9 cellular contexts compared by ENCODE assay signal in genomic region chr17:4497101-4497824, GRCh38. TPM values are rescaled to one million over a fixed set of nuclear protein-coding genes. Genes with fewer than 3 reads are reported as not detected.
DNase-seq lines count a peak whose midpoint lies in the region; ATAC-seq, FAIRE-seq and TF ChIP-seq lines count a peak whose summit lies in the region.
"Had no signal": no experiment of that assay in that cellular context is flagged by ENCODE, and none has a peak within 500 bp of the region (broad histone marks: within the 10 kb centered on the region; RNA-seq: fewer than 3 reads in every experiment).

No MANE protein-coding gene starts in this region.

- intact Hi-C loops in Calu3 (cut with micrococcal nuclease; ENCODE audit: unreplicated experiment) (loop anchor here (5.0 kb wide), 1 partner anchor 75 kb away; no protein-coding TSS in a partner anchor), GM12878 (cut with micrococcal nuclease; ENCODE audit: unreplicated experiment) (no loop called here)
- intact Hi-C loops in naive thymus-derived CD4-positive, alpha-beta T cell (cut with micrococcal nuclease), result loop anchor here in 1 of 2 donors (10.0 kb wide), 1 partner anchor 128 kb away; no protein-coding TSS in a partner anchor

- H3K79me2 ChIP-seq in Karpas-422 (ENCODE audit: low read length) (no peaks in the 10 kb centered on the region), GM12878 (ENCODE audit: control insufficient read depth, insufficient read depth, low read length) (no peaks in the 10 kb centered on the region)

- H3K36me3 Mint-ChIP-seq in Calu3 (ENCODE audit: insufficient read depth, unreplicated experiment), result peaks cover 50% of the 10 kb centered on the region
- H3K36me3 Mint-ChIP-seq in naive thymus-derived CD4-positive, alpha-beta T cell, result no peaks in the 10 kb centered on the region

- in situ Hi-C loops in GM12878 (cut with MboI), result no loop called here

- H3K4me1 Mint-ChIP-seq in Calu3 (ENCODE audit: low read depth, unreplicated experiment), result peaks cover 48% of the 10 kb centered on the region
- H3K4me1 Mint-ChIP-seq in naive thymus-derived CD4-positive, alpha-beta T cell, result peaks cover 18 to 29% (median 23%) of the 10 kb centered on the region in 7 donors

- H3K36me3 ChIP-seq in Karpas-422 (ENCODE audit: insufficient read depth, low read length), result no peaks in the 10 kb centered on the region
- no peaks in the 10 kb centered on the region for H3K36me3 ChIP-seq in GM12878 (ENCODE audit: control insufficient read depth in 2 of 2, insufficient read depth in 2 of 2, low read length in 1 of 2)
- no peaks in the 10 kb centered on the region for H3K36me3 ChIP-seq in naive thymus-derived CD4-positive, alpha-beta T cell (ENCODE audit: control insufficient read depth in 2 of 3, insufficient read depth in 3 of 3, low read length in 3 of 3)
- H3K36me3 ChIP-seq: lower lobe of right lung had no signal

- TF ChIP-seq POLR2A in GM12878 (IDR thresholded peaks at IDR 0.05; ENCODE audit: low read depth, low read length), result no peak

- H3K9ac ChIP-seq in Karpas-422 (ENCODE audit: low read length), result no peak overlapping the region
- no peak overlapping the region for H3K9ac ChIP-seq in GM12878 (ENCODE audit: control insufficient read depth, insufficient read depth, low read length)

- no peak for TF ChIP-seq RAD21 in GM12878 (IDR thresholded peaks at IDR 0.05; ENCODE audit: insufficient read depth, low read depth, low read length)

- no peak for TF ChIP-seq EP300 in GM12878 (IDR thresholded peaks at IDR 0.05; ENCODE audit: borderline replicate concordance in 1 of 2, control insufficient read depth in 1 of 2, low read depth in 2 of 2, low read length in 2 of 2)

- under 1% methylated on average over 23 of the region's 23 CpGs for WGBS in GM12878 (ENCODE audit: insufficient coverage, insufficient replicate concordance, low lambda C conversion rate, missing lambda C conversion rate)

- BruUV-seq in Calu3 (replicated peaks; lab: Mats Ljungman, UMichigan) (no TSS peak), GM12878 (replicated peaks; lab: Mats Ljungman, UMichigan) (no TSS peak)

- H3K27me3 ChIP-seq in Karpas-422 (ENCODE audit: low read length) (no peaks in the 10 kb centered on the region), GM12878 (replicated peaks in 1 of 2; ENCODE audit: control insufficient read depth in 2 of 2, insufficient read depth in 2 of 2, low read length in 1 of 2) (peaks cover 8 to 16% of the 10 kb centered on the region in 2 experiments)
- H3K27me3 ChIP-seq in naive thymus-derived CD4-positive, alpha-beta T cell (ENCODE audit: control insufficient read depth in 2 of 2, insufficient read depth in 2 of 2, low read length in 2 of 2), result peaks cover 0 to 9% of the 10 kb centered on the region in 2 donors

- no peaks in the 10 kb centered on the region for H3K27me3 Mint-ChIP-seq in Calu3 (ENCODE audit: unreplicated experiment)
- H3K27me3 Mint-ChIP-seq in naive thymus-derived CD4-positive, alpha-beta T cell, result peaks cover 8 to 47% (median 20%) of the 10 kb centered on the region in 5 donors

- H3K4me1 ChIP-seq in Karpas-422 (ENCODE audit: low read length) (peaks cover 17% of the 10 kb centered on the region), GM12878 (ENCODE audit: control insufficient read depth, insufficient read depth, low read length) (peaks cover 11% of the 10 kb centered on the region)
- H3K4me1 ChIP-seq in naive thymus-derived CD4-positive, alpha-beta T cell (ENCODE audit: control insufficient read depth in 2 of 2, insufficient read depth in 2 of 2, low read length in 2 of 2), result peaks cover 14 to 17% of the 10 kb centered on the region in 2 donors

- H3K9me3 Mint-ChIP-seq in Calu3 (ENCODE audit: low read depth, unreplicated experiment), result no peaks in the 10 kb centered on the region
- no peaks in the 10 kb centered on the region for H3K9me3 Mint-ChIP-seq in naive thymus-derived CD4-positive, alpha-beta T cell

- no peak overlapping the region for H3K4me3 ChIP-seq in Karpas-422 (ENCODE audit: low read length)
- H3K4me3 ChIP-seq in GM12878, result no peak overlapping the region
- H3K4me3 ChIP-seq in naive thymus-derived CD4-positive, alpha-beta T cell (ENCODE audit: low read length), result no peak overlapping the region
- H3K4me3 ChIP-seq: lower lobe of right lung had no signal

- RAD21 ChIA-PET in GM12878 (lab: Charles Lee; ENCODE audit: unreplicated experiment), result interaction anchor here (0.7 to 1.1 kb wide), 5 partner anchors 21 to 534 kb away, joined by 3 to 5 read pairs (median 3); no protein-coding TSS in a partner anchor

- H4K20me1 ChIP-seq in Karpas-422 (ENCODE audit: insufficient read depth, low read depth, low read length), result no peaks in the 10 kb centered on the region; the same call in 1 of the 2 replicates
- H4K20me1 ChIP-seq in GM12878 (ENCODE audit: control insufficient read depth, insufficient read depth), result no peaks in the 10 kb centered on the region

- no peak for TF ChIP-seq CTCF in Calu3 (IDR thresholded peaks at IDR 0.05; ENCODE audit: unreplicated experiment)
- no peak for TF ChIP-seq CTCF in GM12878 (IDR thresholded peaks at IDR 0.05 in 2 of 3, conservative IDR thresholded peaks at IDR 0.05 in 1 of 3; ENCODE audit: control insufficient read depth in 2 of 3, extremely low read depth in 1 of 3, insufficient read depth in 1 of 3, low read depth in 3 of 3, low read length in 3 of 3)

- POLR2A ChIA-PET in GM12878 (lab: Charles Lee), result interaction anchor here (0.5 to 0.6 kb wide), 2 partner anchors 31 to 69 kb away, joined by 3 to 4 read pairs; no protein-coding TSS in a partner anchor
- POLR2A ChIA-PET in naive thymus-derived CD4-positive, alpha-beta T cell (lab: Charles Lee), result no interaction called here

- CTCF ChIA-PET in Calu3 (lab: Charles Lee), result interaction anchor here (0.6 to 2.3 kb wide), 7 partner anchors 14 to 136 kb away, joined by 3 to 5 read pairs (median 3); no protein-coding TSS in a partner anchor
- CTCF ChIA-PET in GM12878 (lab: Yijun Ruan, JAX), result interaction anchor here (0.7 to 1.5 kb wide), 5 partner anchors 15 to 193 kb away, joined by 3 to 8 read pairs (median 4); no protein-coding TSS in a partner anchor
- CTCF ChIA-PET in naive thymus-derived CD4-positive, alpha-beta T cell (lab: Charles Lee), result interaction anchor here (0.7 kb wide), 1 partner anchor 130 kb away, joined by 4 read pairs; no protein-coding TSS in a partner anchor

- H3K27ac ChIP-seq in Karpas-422 (ENCODE audit: low read length) (no peak overlapping the region), GM12878 (ENCODE audit: control insufficient read depth, insufficient read depth) (no peak overlapping the region)
- H3K27ac ChIP-seq in naive thymus-derived CD4-positive, alpha-beta T cell (ENCODE audit: low read depth, low read length), result no peak overlapping the region
- H3K27ac ChIP-seq: lower lobe of right lung had no signal

- ATAC-seq in GM12878 (peak; percentile 81), GM18868 (IDR thresholded peaks at IDR 0.05; ENCODE audit: unreplicated experiment) (no peak)
- no peak for ATAC-seq in naive thymus-derived CD4-positive, alpha-beta T cell

- no peak for DNase-seq in Calu3
- no peak for DNase-seq in Karpas-422
- peak; percentile 21 for DNase-seq in GM12878 (ENCODE audit: low read depth, low spot score)
- DNase-seq in naive thymus-derived CD4-positive, alpha-beta T cell, result no peak
- no peak for DNase-seq in effector CD8-positive, alpha-beta T cell (lab: John Stamatoyannopoulos, UW)
- no peak for DNase-seq in foreskin melanocyte
- DNase-seq in T-helper 2 cell, result no peak
- DNase-seq: lower lobe of right lung had no signal

- H2AFZ ChIP-seq in Karpas-422 (ENCODE audit: low read length) (no peak overlapping the region), GM12878 (ENCODE audit: control insufficient read depth, low read depth, low read length) (no peak overlapping the region)

- no peak for FAIRE-seq in GM12878 (lab: Jason Lieb, UNC)

- H3K9me2 ChIP-seq in Karpas-422 (replicated peaks; ENCODE audit: insufficient read depth, low read length), result no peaks in the 10 kb centered on the region

- SMC1A ChIA-PET in GM12878 (lab: Charles Lee; ENCODE audit: uncharacterized antibody, unreplicated experiment), result interaction anchor here (0.7 to 1.5 kb wide), 5 partner anchors 11 to 76 kb away, joined by 3 to 5 read pairs (median 3); no protein-coding TSS in a partner anchor

- peak overlapping the region; percentile 63 for H3K27ac Mint-ChIP-seq in Calu3 (ENCODE audit: unreplicated experiment)
- no peak overlapping the region for H3K27ac Mint-ChIP-seq in naive thymus-derived CD4-positive, alpha-beta T cell

- peak overlapping the region; percentile 78 for H3K4me3 Mint-ChIP-seq in Calu3 (ENCODE audit: low read depth, unreplicated experiment)
- H3K4me3 Mint-ChIP-seq in naive thymus-derived CD4-positive, alpha-beta T cell, result peak overlapping the region in 7 of 10 donors; percentile 10 to 58 (median 28)

- no peaks in the 10 kb centered on the region for H3K9me3 ChIP-seq in Karpas-422 (ENCODE audit: low read length)
- H3K9me3 ChIP-seq in GM12878 (replicated peaks; ENCODE audit: control insufficient read depth, insufficient read depth, low read length), result no peaks in the 10 kb centered on the region
- no peaks in the 10 kb centered on the region for H3K9me3 ChIP-seq in naive thymus-derived CD4-positive, alpha-beta T cell (ENCODE audit: control insufficient read depth in 2 of 3, low read length in 3 of 3)
- H3K9me3 ChIP-seq: lower lobe of right lung had no signal

- H3K4me2 ChIP-seq in Karpas-422 (ENCODE audit: low read depth, low read length, poor library complexity, severe bottlenecking) (peak overlapping the region; percentile 23), GM12878 (ENCODE audit: control insufficient read depth, insufficient read depth) (no peak overlapping the region; the same call in 1 of the 2 replicates)

RNA-seq across cellular contexts. Expression of gene SPNS2, which starts 1.4 kb away (rescaled TPM):
- 63.4 and 104 TPM in 2 replicates for total RNA-seq in Calu3 (2022)
- not detected in 2 replicates for total RNA-seq in Karpas-422 (2014; rRNA removed; shearing (Covaris generic); ENCODE audit: low replicate concordance)
- not detected in 2 replicates for total RNA-seq in GM12878 (2013; cell fraction: nucleolus; rRNA removed)
- 0.17 and 0.82 TPM in 2 replicates for total RNA-seq in GM12878 (2014; rRNA removed)
- total RNA-seq in GM12878 (2014; rRNA removed; fragmentation: Illumina TruSeq; extraction: Trizol), result 0.09 TPM in 2 replicates
- total RNA-seq in GM12878 (2021), result 0.28 and 0.56 TPM in 2 replicates
- not detected for polyA plus RNA-seq in GM12878 (2011; ENCODE audit: low read depth)
- polyA plus RNA-seq in GM12878 (2011; rRNA removed), result 0.04 TPM in 1 of 2 replicates, not detected in the other
- 0.06 and 0.18 TPM in 2 replicates for polyA plus RNA-seq in GM12878 (2011; cell fraction: cytosol; rRNA removed)
- 0.25 TPM in 2 replicates for polyA plus RNA-seq in GM12878 (2011; cell fraction: nucleus; rRNA removed)
- 0.50 and 0.79 TPM in 2 replicates for polyA plus RNA-seq in GM12878 (2012)
- polyA plus RNA-seq in GM12878 (2014; fragmentation: Illumina TruSeq; extraction: Trizol), result 0.15 TPM in 1 of 2 replicates, not detected in the other
- not detected for polyA plus RNA-seq in GM12878 (2014; fragmentation: Nextera tagmentation; extraction: Ambion mirVana)
- 0.29 and 0.53 TPM in 2 replicates for polyA plus RNA-seq in GM12878 (2014; rRNA removed)
- 1 to 10 TPM in 1 of 2 experiments, under 1 TPM in 1; 0.49 to 1.1 TPM for polyA plus RNA-seq in GM12878 (2016; fragmentation: Nextera tagmentation; extraction: Ambion mirVana)
- not detected in 2 replicates for polyA minus RNA-seq in GM12878 (2011; rRNA and poly(A)+ RNA removed)
- polyA minus RNA-seq in GM12878 (2011; cell fraction: cytosol; rRNA and poly(A)+ RNA removed), result not detected in 2 replicates
- polyA minus RNA-seq in GM12878 (2011; cell fraction: nucleus; rRNA and poly(A)+ RNA removed), result not detected in 2 replicates
- total RNA-seq in naive thymus-derived CD4-positive, alpha-beta T cell, result under 1 TPM in 4 of 5 experiments, not detected in 1; 0.19 to 0.56 (median 0.50) TPM
- not detected for polyA plus RNA-seq in naive thymus-derived CD4-positive, alpha-beta T cell

RNA-seq across cellular contexts. Expression of gene MYBBP1A, which starts 57.9 kb away (rescaled TPM):
- 61.6 and 64.2 TPM in 2 replicates for total RNA-seq in Calu3 (2022)
- total RNA-seq in Karpas-422 (2014; rRNA removed; shearing (Covaris generic); ENCODE audit: low replicate concordance), result 48.2 and 76.6 TPM in 2 replicates
- 120 and 130 TPM in 2 replicates for total RNA-seq in GM12878 (2013; cell fraction: nucleolus; rRNA removed)
- total RNA-seq in GM12878 (2014; rRNA removed), result 98.5 and 120 TPM in 2 replicates
- 30.7 and 40.5 TPM in 2 replicates for total RNA-seq in GM12878 (2014; rRNA removed; fragmentation: Illumina TruSeq; extraction: Trizol)
- 115 and 121 TPM in 2 replicates for total RNA-seq in GM12878 (2021)
- polyA plus RNA-seq in GM12878 (2011; ENCODE audit: low read depth), result 17.5 TPM
- polyA plus RNA-seq in GM12878 (2011; rRNA removed), result 13.1 and 29.5 TPM in 2 replicates
- polyA plus RNA-seq in GM12878 (2011; cell fraction: cytosol; rRNA removed), result 25.7 and 40.7 TPM in 2 replicates
- polyA plus RNA-seq in GM12878 (2011; cell fraction: nucleus; rRNA removed), result 182 and 265 TPM in 2 replicates
- polyA plus RNA-seq in GM12878 (2012), result 43.0 and 54.9 TPM in 2 replicates
- polyA plus RNA-seq in GM12878 (2014; fragmentation: Illumina TruSeq; extraction: Trizol), result 17.8 and 54.2 TPM in 2 replicates
- 1 to 10 TPM; 2.5 to 4.2 TPM for polyA plus RNA-seq in GM12878 (2014; fragmentation: Nextera tagmentation; extraction: Ambion mirVana)
- polyA plus RNA-seq in GM12878 (2014; rRNA removed), result 89.0 and 126 TPM in 2 replicates
- polyA plus RNA-seq in GM12878 (2016; fragmentation: Nextera tagmentation; extraction: Ambion mirVana), result 100 to 1,000 TPM; 118 to 120 TPM
- polyA minus RNA-seq in GM12878 (2011; rRNA and poly(A)+ RNA removed), result 43.4 and 52.2 TPM in 2 replicates
- 37.6 and 40.4 TPM in 2 replicates for polyA minus RNA-seq in GM12878 (2011; cell fraction: cytosol; rRNA and poly(A)+ RNA removed)
- polyA minus RNA-seq in GM12878 (2011; cell fraction: nucleus; rRNA and poly(A)+ RNA removed), result 50.7 and 108 TPM in 2 replicates
- 10 to 100 TPM; 59.8 to 81.8 (median 77.9) TPM for total RNA-seq in naive thymus-derived CD4-positive, alpha-beta T cell
- polyA plus RNA-seq in naive thymus-derived CD4-positive, alpha-beta T cell, result 10 to 100 TPM; 21.0 to 42.8 TPM

Comparison
In these comparisons a context has a peak if more than half of its experiments do, and no peak if none do; other contexts are left out.
1. RNA of gene SPNS2, which starts 1.4 kb away (total RNA-seq): 63.4 to 104 TPM in Calu3; 0.19 to 0.56 TPM in naive thymus-derived CD4-positive, alpha-beta T cell, 0.09 to 0.82 TPM in GM12878 and not detected in Karpas-422; every median in the first group is over 10 times any median in the second.